ENCODE assay signal across 17 cellular contexts in the genomic region with DNA sequence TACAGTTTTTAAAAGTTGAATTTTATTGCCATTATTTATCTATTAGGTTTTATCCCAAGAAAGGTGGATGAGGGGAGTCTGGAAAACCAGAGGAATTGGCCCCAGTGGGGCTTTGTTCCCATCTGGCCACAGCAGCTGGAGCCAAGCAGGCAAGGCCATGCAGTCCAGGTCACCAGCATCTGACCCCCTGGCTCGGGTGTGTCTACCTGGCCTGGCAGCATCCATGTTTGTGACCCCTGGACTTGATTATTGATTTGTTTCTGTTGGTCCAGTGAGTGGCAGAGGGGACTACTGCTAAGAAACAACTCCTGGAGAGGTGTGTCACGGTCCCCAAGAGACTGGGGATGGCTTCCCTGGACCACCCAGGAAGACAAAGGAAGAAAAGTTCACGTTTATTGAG.
DNase-seq lines count a peak whose midpoint lies in the region; ATAC-seq, FAIRE-seq and TF ChIP-seq lines count a peak whose summit lies in the region.
"Had no signal": no experiment of that assay in that cellular context is flagged by ENCODE, and none has a peak within 500 bp of the region (broad histone marks: within the 10 kb centered on the region; RNA-seq: fewer than 3 reads in every experiment).

No MANE protein-coding gene starts in this region.

- TF ChIP-seq RAD21 in HepG2 (CRISPR knock-in tag; IDR thresholded peaks at IDR 0.05), result no peak

- peak overlapping the region; percentile 59 for H3K27ac Mint-ChIP-seq in activated T-helper 17 cell treated with anti-CD3 and anti-CD28 coated beads, Interleukin-2, amount 50 U/mL, for 72 hours
- peak overlapping the region; percentile 54 for H3K27ac Mint-ChIP-seq in stimulated activated effector memory CD8-positive, alpha-beta T cell treated with anti-CD3 and anti-CD28 coated beads, Interleukin-12 subunit alpha, Interleukin-12 subunit beta, amount 100 ng/mL, for 72 hours

- TF ChIP-seq POLR2A in heart left ventricle (IDR thresholded peaks at IDR 0.05), result no peak
- TF ChIP-seq POLR2A in HepG2 (IDR thresholded peaks at IDR 0.05; ENCODE audit: insufficient read depth in 1 of 2, low read depth in 2 of 2, low read length in 2 of 2), result no peak

- no peaks in the 10 kb centered on the region for H3K4me1 ChIP-seq in heart left ventricle
- H3K4me1 ChIP-seq in HepG2 (ENCODE audit: insufficient read depth, low read length), result peaks cover 14% of the 10 kb centered on the region
- H3K4me1 ChIP-seq: A549, Caco-2 had no signal

- H3K9me3 Mint-ChIP-seq in activated T-helper 17 cell treated with anti-CD3 and anti-CD28 coated beads, Interleukin-2, amount 50 U/mL, for 72 hours, result no peaks in the 10 kb centered on the region
- no peaks in the 10 kb centered on the region for H3K9me3 Mint-ChIP-seq in stimulated activated effector memory CD8-positive, alpha-beta T cell treated with anti-CD3 and anti-CD28 coated beads, Interleukin-12 subunit alpha, Interleukin-12 subunit beta, amount 100 ng/mL, for 72 hours

- H4K20me1 ChIP-seq in HepG2 (ENCODE audit: insufficient read depth, low read length), result no peaks in the 10 kb centered on the region
- H4K20me1 ChIP-seq: BLaER1 treated with 17β-estradiol and CSF1 and Interleukin-3, amounts not matched to agents 10 nM and 100 nM had no signal

- no peaks in the 10 kb centered on the region for H3K27me3 Mint-ChIP-seq in activated T-helper 17 cell treated with anti-CD3 and anti-CD28 coated beads, Interleukin-2, amount 50 U/mL, for 72 hours
- H3K27me3 Mint-ChIP-seq: CD4-positive, alpha-beta memory T cell had no signal

- POLR2A ChIA-PET in HepG2 (lab: Yijun Ruan, JAX), result no interaction called here
- POLR2A ChIA-PET in GM10248 (lab: Yijun Ruan, JAX), result no interaction called here

- WGBS in heart left ventricle, 4 donors, result 69 to 82% (median 79%) methylated on average over 3 of the region's 3 CpGs
- WGBS in HepG2 (ENCODE audit: low lambda C conversion rate), result 43% methylated on average over 3 of the region's 3 CpGs

- H3K4me3 ChIP-seq in heart left ventricle, result no peak overlapping the region
- H3K4me3 ChIP-seq in HepG2 (replicated peaks in 1 of 3; ENCODE audit: insufficient read depth in 1 of 3, low read depth in 2 of 3, low read length in 3 of 3), result no peak overlapping the region
- H3K4me3 ChIP-seq: A549; BLaER1 treated with 17β-estradiol and CSF1 and Interleukin-3, amounts not matched to agents 10 nM and 100 nM; PC-9 had no signal

- CTCF ChIA-PET in HepG2 (lab: Yijun Ruan, JAX; ENCODE audit: low intra/inter-chr PET ratio, low total read pairs) (interaction anchor here (0.8 to 1.1 kb wide), 3 partner anchors 79 to 217 kb away, joined by 3 read pairs; no protein-coding TSS in a partner anchor), GM10248 (lab: Yijun Ruan, JAX) (no interaction called here)

- no peak overlapping the region for H3K4me3 Mint-ChIP-seq in activated T-helper 17 cell treated with anti-CD3 and anti-CD28 coated beads, Interleukin-2, amount 50 U/mL, for 72 hours
- no peak overlapping the region for H3K4me3 Mint-ChIP-seq in stimulated activated effector memory CD8-positive, alpha-beta T cell treated with anti-CD3 and anti-CD28 coated beads, Interleukin-12 subunit alpha, Interleukin-12 subunit beta, amount 100 ng/mL, for 72 hours
- H3K4me3 Mint-ChIP-seq: CD4-positive, alpha-beta memory T cell had no signal

- TF ChIP-seq EP300 in HepG2 (IDR thresholded peaks at IDR 0.05; ENCODE audit: low read depth in 2 of 2, low read length in 2 of 2) (no peak), HepG2 (CRISPR knock-in tag; IDR thresholded peaks at IDR 0.05; ENCODE audit: borderline replicate concordance) (no peak)

- FAIRE-seq in HepG2 (lab: Jason Lieb, UNC), result no peak
- FAIRE-seq: A549 had no signal

- ATAC-seq in left ventricle myocardium superior (no peak), heart left ventricle (no peak), HepG2 (peak; percentile 42), HG02623 (IDR thresholded peaks at IDR 0.05; ENCODE audit: unreplicated experiment) (no peak), GM21786 (IDR thresholded peaks at IDR 0.05; ENCODE audit: unreplicated experiment) (no peak)
- no peak for ATAC-seq in activated T-helper 17 cell treated with anti-CD3 and anti-CD28 coated beads, Interleukin-2, amount 50 U/mL, for 72 hours (replicated peaks)
- ATAC-seq in stimulated activated effector memory CD8-positive, alpha-beta T cell treated with anti-CD3 and anti-CD28 coated beads, Interleukin-12 subunit alpha, Interleukin-12 subunit beta, amount 100 ng/mL, for 72 hours, result no peak

- peaks cover 4% of the 10 kb centered on the region for H3K4me1 Mint-ChIP-seq in activated T-helper 17 cell treated with anti-CD3 and anti-CD28 coated beads, Interleukin-2, amount 50 U/mL, for 72 hours
- peaks cover 6% of the 10 kb centered on the region for H3K4me1 Mint-ChIP-seq in stimulated activated effector memory CD8-positive, alpha-beta T cell treated with anti-CD3 and anti-CD28 coated beads, Interleukin-12 subunit alpha, Interleukin-12 subunit beta, amount 100 ng/mL, for 72 hours

- in situ Hi-C loops in HepG2 (cut with HindIII; ENCODE audit: extremely low pct_ligation_motif_present, low pct_unique_long_range_greater_than_20kb), result no loop called here

- no peak overlapping the region for H3K4me2 ChIP-seq in HepG2 (ENCODE audit: low read depth, low read length)
- H3K4me2 ChIP-seq: A549; BLaER1 treated with 17β-estradiol and CSF1 and Interleukin-3, amounts not matched to agents 10 nM and 100 nM; PC-9 had no signal

- H3K9me3 ChIP-seq in heart left ventricle (no peaks in the 10 kb centered on the region), HepG2 (ENCODE audit: low read length) (no peaks in the 10 kb centered on the region)
- H3K9me3 ChIP-seq: A549; BLaER1 treated with 17β-estradiol and CSF1 and Interleukin-3, amounts not matched to agents 10 nM and 100 nM; Caco-2 had no signal

- intact Hi-C loops in left ventricle myocardium superior (cut with micrococcal nuclease), result no loop called here
- intact Hi-C loops in heart left ventricle (cut with DNase I), result loop anchor here in 3 of 10 donors (10.0 kb wide), 2 partner anchors 146 to 346 kb away; no protein-coding TSS in a partner anchor
- intact Hi-C loops in HepG2 (cut with micrococcal nuclease; ENCODE audit: unreplicated experiment), result loop anchor here (10.0 kb wide), 1 partner anchor 146 kb away; no protein-coding TSS in a partner anchor

- TF ChIP-seq CTCF in heart left ventricle (IDR thresholded peaks at IDR 0.05) (no peak), HepG2 (CRISPR knock-in tag; IDR thresholded peaks at IDR 0.05) (no peak), GM10248 (IDR thresholded peaks at IDR 0.05; ENCODE audit: control extremely low read depth, extremely low read depth, low read depth, missing control alignments) (no peak)

- no TSS peak for BruUV-seq in HepG2 (replicated peaks; lab: Mats Ljungman, UMichigan)

- DNase-seq in left ventricle myocardium superior (peak; percentile 19), heart left ventricle (no peak), HepG2 (ENCODE audit: low spot score) (no peak), GM10248 (ENCODE audit: extremely low spot score) (no peak)
- no peak for DNase-seq in stimulated activated effector memory CD8-positive, alpha-beta T cell treated with anti-CD3 and anti-CD28 coated beads, Interleukin-12 subunit alpha, Interleukin-12 subunit beta, amount 100 ng/mL, for 72 hours (ENCODE audit: low spot score in 2 of 2)
- DNase-seq: DMS79, GF-D8, NCI-H1048, NCI-H446 treated with DMSO at 0.1 percent for 48 hours had no signal

- H3K36me3 Mint-ChIP-seq in activated T-helper 17 cell treated with anti-CD3 and anti-CD28 coated beads, Interleukin-2, amount 50 U/mL, for 72 hours (ENCODE audit: low read depth), result peaks cover 2% of the 10 kb centered on the region
- peaks cover 44% of the 10 kb centered on the region for H3K36me3 Mint-ChIP-seq in stimulated activated effector memory CD8-positive, alpha-beta T cell treated with anti-CD3 and anti-CD28 coated beads, Interleukin-12 subunit alpha, Interleukin-12 subunit beta, amount 100 ng/mL, for 72 hours

- H3K36me3 ChIP-seq in heart left ventricle (no peaks in the 10 kb centered on the region), HepG2 (replicated peaks in 1 of 2; ENCODE audit: control insufficient read depth in 1 of 2, insufficient read depth in 2 of 2, low read length in 2 of 2) (peaks cover 1 to 5% of the 10 kb centered on the region in 2 experiments; a peak in 1 of 5 replicates)

- H3K79me2 ChIP-seq in HepG2 (ENCODE audit: insufficient read depth, low read length), result no peaks in the 10 kb centered on the region

- no peak overlapping the region for H3K9ac ChIP-seq in HepG2 (ENCODE audit: insufficient read depth, low read depth, low read length)
- H3K9ac ChIP-seq: BLaER1 treated with 17β-estradiol and CSF1 and Interleukin-3, amounts not matched to agents 10 nM and 100 nM had no signal

- no peak overlapping the region for H3K27ac ChIP-seq in heart left ventricle
- H3K27ac ChIP-seq in HepG2 (ENCODE audit: extremely low read length, insufficient read depth, low read length), result no peak overlapping the region
- H3K27ac ChIP-seq: A549; BLaER1 treated with 17β-estradiol and CSF1 and Interleukin-3, amounts not matched to agents 10 nM and 100 nM; PC-9 had no signal

- H3K27me3 ChIP-seq in heart left ventricle (no peaks in the 10 kb centered on the region), HepG2 (ENCODE audit: control insufficient read depth in 1 of 2, insufficient read depth in 2 of 2, low read length in 2 of 2) (peaks cover 2 to 6% of the 10 kb centered on the region in 2 experiments; a peak in 2 of 5 replicates)
- H3K27me3 ChIP-seq: BLaER1 treated with 17β-estradiol and CSF1 and Interleukin-3, amounts not matched to agents 10 nM and 100 nM had no signal

- no peak overlapping the region for H2AFZ ChIP-seq in HepG2 (ENCODE audit: low read length)
- H2AFZ ChIP-seq: PC-9 had no signal

TF ChIP-seq in HepG2, 621 proteins besides CTCF, POLR2A, EP300 and RAD21 (continues in another document):
- TF ChIP-seq YY1 (IDR thresholded peaks at IDR 0.05; ENCODE audit: insufficient read depth, insufficient replicate concordance, low read depth, low read length), result peak; percentile 60
- TF ChIP-seq ZNF383 (CRISPR knock-in tag; IDR thresholded peaks at IDR 0.05; ENCODE audit: borderline replicate concordance), result no peak
- no peak for TF ChIP-seq CEBPB (IDR thresholded peaks at IDR 0.05; ENCODE audit: borderline replicate concordance, low read depth, low read length)
- TF ChIP-seq MXD4 (CRISPR knock-in tag; IDR thresholded peaks at IDR 0.05), result no peak
- TF ChIP-seq ARNT2 (CRISPR knock-in tag; IDR thresholded peaks at IDR 0.05; ENCODE audit: low read depth), result no peak
- 0 out of 2 replicates have a peak, but pooled peaks have one; percentile 13 for TF ChIP-seq GATAD2A (CRISPR knock-in tag; IDR thresholded peaks at IDR 0.05)
